Comparison of ENCODE assay signal across 8 cellular contexts in genomic region chr6:26027491-26028211, GRCh38. TPM values are rescaled to one million over a fixed set of nuclear protein-coding genes. Genes with fewer than 3 reads are reported as not detected.
DNase-seq lines count a peak whose midpoint lies in the region; ATAC-seq and TF ChIP-seq lines count a peak whose summit lies in the region.

No MANE protein-coding gene starts in this region.

- DNase-seq in right atrium auricular region (ENCODE audit: low spot score) (no peak), Right ventricle myocardium superior (no peak), GM10266 (ENCODE audit: extremely low spot score) (no peak), mucosa of gallbladder (ENCODE audit: low spot score) (no peak), sciatic nerve (ENCODE audit: low spot score) (no peak)

- peak overlapping the region; percentile 89 to 98 for H3K9ac ChIP-seq in mucosa of rectum (ENCODE audit: low read depth in 1 of 2, low read length in 2 of 2)

- intact Hi-C loops in Right ventricle myocardium superior (cut with DNase I) = no loop called here
- intact Hi-C loops in sciatic nerve (cut with DNase I) = no loop called here

- H3K36me3 Mint-ChIP-seq in brain = no peaks in the 10 kb centered on the region

- peaks cover 0 to 35% of the 10 kb centered on the region in 2 donors for H3K4me1 ChIP-seq in right atrium auricular region
- peaks cover 20 to 25% of the 10 kb centered on the region in 2 donors for H3K4me1 ChIP-seq in mucosa of rectum (ENCODE audit: control insufficient read depth in 2 of 2, insufficient read depth in 2 of 2, low read length in 2 of 2)

- H3K27ac Mint-ChIP-seq in brain = peak overlapping the region; percentile 84 to 98 (median 94)

- ATAC-seq in Right ventricle myocardium superior (ENCODE audit: poor library complexity) (no peak), HG03469 (IDR thresholded peaks at IDR 0.05; ENCODE audit: unreplicated experiment) (no peak), sciatic nerve (no peak)

- H3K9me3 Mint-ChIP-seq in brain = no peaks in the 10 kb centered on the region

- H3K27me3 Mint-ChIP-seq in brain = peaks cover 3% of the 10 kb centered on the region

- TF ChIP-seq CTCF in right atrium auricular region (IDR thresholded peaks at IDR 0.05) = no peak
- TF ChIP-seq CTCF in brain (conservative IDR thresholded peaks at IDR 0.05) = no peak
- no peak for TF ChIP-seq CTCF in GM10266 (IDR thresholded peaks at IDR 0.05; ENCODE audit: control insufficient read depth, insufficient read depth, low read depth, missing control alignments)

- no peaks in the 10 kb centered on the region for H3K27me3 ChIP-seq in right atrium auricular region
- no peaks in the 10 kb centered on the region for H3K27me3 ChIP-seq in mucosa of rectum (ENCODE audit: control insufficient read depth in 2 of 2, insufficient read depth in 2 of 2, low read length in 2 of 2)

- no peaks in the 10 kb centered on the region for H3K36me3 ChIP-seq in right atrium auricular region
- H3K36me3 ChIP-seq in mucosa of rectum (ENCODE audit: control insufficient read depth in 2 of 2, insufficient read depth in 2 of 2, low read length in 2 of 2) = no peaks in the 10 kb centered on the region

- peak overlapping the region; percentile 93 to 98 (median 97) for H3K4me3 Mint-ChIP-seq in brain

- H3K4me1 Mint-ChIP-seq in brain = peaks cover 66% of the 10 kb centered on the region

- peak overlapping the region; percentile 88 to 95 for H3K27ac ChIP-seq in right atrium auricular region
- H3K27ac ChIP-seq in mucosa of rectum (ENCODE audit: low read depth in 2 of 2, low read length in 2 of 2) = peak overlapping the region; percentile 98

- H3K9me3 ChIP-seq in right atrium auricular region = no peaks in the 10 kb centered on the region
- H3K9me3 ChIP-seq in mucosa of rectum (ENCODE audit: control insufficient read depth in 2 of 2, low read length in 2 of 2) = no peaks in the 10 kb centered on the region

- H3K4me3 ChIP-seq in right atrium auricular region (peak overlapping the region; percentile 54 to 67), mucosa of rectum (ENCODE audit: low read length in 2 of 2) (peak overlapping the region; percentile 81 to 95)

RNA-seq across cellular contexts. Expression of gene HFE, which starts 59.6 kb away (rescaled TPM):
- total RNA-seq in right atrium auricular region = 1 to 10 TPM; 3.1 to 6.4 TPM
- 5.2 TPM for total RNA-seq in Right ventricle myocardium superior
- polyA plus RNA-seq in brain (ENCODE audit: insufficient read depth, low read depth, low replicate concordance) = 1.6 TPM
- 19.1 TPM for total RNA-seq in mucosa of gallbladder
- total RNA-seq in sciatic nerve = 13.9 TPM
